In genomic region chr18:47249602-47250001, GRCh38 we compare ENCODE assay signal across 32 cellular contexts. TPM values are rescaled to one million over a fixed set of nuclear protein-coding genes. Genes with fewer than 3 reads are reported as not detected.
"Had no signal": no experiment of that assay in that cellular context is flagged by ENCODE, and none has a peak within 500 bp of the region (broad histone marks: within the 10 kb centered on the region; RNA-seq: fewer than 3 reads in every experiment).

No MANE protein-coding gene starts in this region.

- DNase-seq: activated CD4-positive, alpha-beta memory T cell treated with anti-CD3 and anti-CD28 coated beads, Interleukin-2, amount 10 ng/mL, durations not matched to agents 7 days and 5 days; activated CD8-positive, alpha-beta memory T cell treated with anti-CD3 and anti-CD28 coated beads for 24 hours; activated CD8-positive, alpha-beta memory T cell treated with anti-CD3 and anti-CD28 coated beads, Interleukin-2, amount 10 ng/mL, durations not matched to agents 7 days and 5 days; activated CD8-positive, alpha-beta memory T cell treated with anti-CD3 and anti-CD28 coated beads, Interleukin-2, amount 50 U/mL, for 48 hours; activated gamma-delta T cell; activated naive CD4-positive, alpha-beta T cell treated with Interleukin-2 at 50 U/mL for 16 hours; activated naive CD8-positive, alpha-beta T cell treated with anti-CD3 and anti-CD28 coated beads, Interleukin-2, amount 50 U/mL, for 24 hours; anterior cingulate cortex; caudate nucleus; cerebellar nuclear complex; Karpas-422; KBM-7; NCI-H1105; NCI-H1417 treated with DMSO at 0.1 percent for 48 hours; NCI-H187 treated with DMSO at 0.1 percent for 48 hours; NCI-H2081; NCI-H2171 treated with DMSO at 0.1 percent for 48 hours; NCI-H226; NCI-H446 treated with DMSO at 0.1 percent for 48 hours; NCI-H526; NCI-H748 treated with DMSO at 0.1 percent for 48 hours; NK-92 treated with Interleukin-12 subunit alpha and Interleukin-12 subunit beta, amount 100 ng/mL, for 24 hours; PC-3; Peyer's patch; RPMI8226; SHP77 treated with DMSO at 0.1 percent for 48 hours had no signal

- H3K9me3 ChIP-seq: Peyer's patch had no signal

- H3K4me3 ChIP-seq: Peyer's patch, SJSA1 had no signal

- H3K4me1 ChIP-seq: Peyer's patch, SJSA1 had no signal

- H3K36me3 ChIP-seq: Peyer's patch, SJSA1 had no signal

- H3K27ac Mint-ChIP-seq: activated naive CD8-positive, alpha-beta T cell; activated naive CD8-positive, alpha-beta T cell treated with anti-CD3 and anti-CD28 coated beads, Interleukin-2, amount 50 U/mL, for 24 hours had no signal

- ATAC-seq: activated CD8-positive, alpha-beta memory T cell treated with anti-CD3 and anti-CD28 coated beads, Interleukin-2, amount 10 ng/mL, durations not matched to agents 7 days and 5 days; activated naive CD8-positive, alpha-beta T cell treated with anti-CD3 and anti-CD28 coated beads, Interleukin-2, amount 50 U/mL, for 24 hours; PC-3 had no signal

- H3K27ac ChIP-seq: Peyer's patch, SJSA1 had no signal

- H3K9me3 Mint-ChIP-seq: activated T-helper 2 cell treated with anti-CD3 and anti-CD28 coated beads, Interferon-gamma antibody, Interleukin-2, Interleukin-4, amounts not matched to agents 10 μg/mL and 5 μg/mL and 100 μg/mL, durations not matched to agents 14 hours and 24 hours and 36 hours had no signal

- H3K4me3 Mint-ChIP-seq: activated CD4-positive, alpha-beta memory T cell treated with anti-CD3 and anti-CD28 coated beads, Interleukin-2, amount 10 ng/mL, durations not matched to agents 7 days and 5 days; activated CD8-positive, alpha-beta memory T cell treated with anti-CD3 and anti-CD28 coated beads, Interleukin-2, amount 10 ng/mL, durations not matched to agents 7 days and 5 days; activated naive CD8-positive, alpha-beta T cell; activated naive CD8-positive, alpha-beta T cell treated with anti-CD3 and anti-CD28 coated beads, Interleukin-2, amount 50 U/mL, for 24 hours had no signal

RNA-seq across cellular contexts. Expression of gene SKOR2, which starts 1.9 kb away (rescaled TPM):
- total RNA-seq: activated CD4-positive, alpha-beta memory T cell treated with anti-CD3 and anti-CD28 coated beads, Interleukin-2, amount 10 ng/mL, durations not matched to agents 7 days and 5 days; activated CD8-positive, alpha-beta memory T cell treated with anti-CD3 and anti-CD28 coated beads, Interleukin-2, amount 10 ng/mL, durations not matched to agents 7 days and 5 days; activated T-helper 2 cell treated with anti-CD3 and anti-CD28 coated beads, Interferon-gamma antibody, Interleukin-2, Interleukin-4, amounts not matched to agents 10 μg/mL and 5 μg/mL and 100 μg/mL, durations not matched to agents 14 hours and 24 hours and 36 hours; bronchial epithelial cell; MCF 10A; PC-3; Peyer's patch; SJSA1; T-helper 2 cell treated with Interferon-gamma antibody and Interleukin-4, amounts not matched to agents 100 ng/mL and 5 ng/mL, for 36 hours had no signal
